ENCODE assay signal across 12 cellular contexts in genomic region chr10:91226093-91226492, GRCh38. TPM values are rescaled to one million over a fixed set of nuclear protein-coding genes. Genes with fewer than 3 reads are reported as not detected.
DNase-seq lines count a peak whose midpoint lies in the region; ATAC-seq and TF ChIP-seq lines count a peak whose summit lies in the region.
"Had no signal": no experiment of that assay in that cellular context is flagged by ENCODE, and none has a peak within 500 bp of the region (broad histone marks: within the 10 kb centered on the region; RNA-seq: fewer than 3 reads in every experiment).

No MANE protein-coding gene starts in this region.

- ATAC-seq in natural killer cell (no peak), GM21390 (IDR thresholded peaks at IDR 0.05; ENCODE audit: unreplicated experiment) (no peak)
- no peak for ATAC-seq in natural killer cell treated with Interleukin-12 subunit alpha and Interleukin-12 subunit beta and Interleukin-15 and Interleukin-18, amount 100 ng/mL, for 72 hours
- ATAC-seq: GM23338 had no signal

- TF ChIP-seq POLR2A in erythroblast (IDR thresholded peaks at IDR 0.05; ENCODE audit: low read length): no peak

- peak overlapping the region; percentile 32 for H3K27ac Mint-ChIP-seq in T-helper 2 cell treated with Interferon-gamma antibody and Interleukin-4, amounts not matched to agents 5 μg/mL and 100 μg/mL, for 36 hours
- peak overlapping the region; percentile 22 to 32 for H3K27ac Mint-ChIP-seq in natural killer cell
- no peak overlapping the region for H3K27ac Mint-ChIP-seq in natural killer cell treated with Interleukin-12 subunit alpha and Interleukin-12 subunit beta and Interleukin-15 and Interleukin-18, amount 100 ng/mL, for 72 hours
- no peak overlapping the region for H3K27ac Mint-ChIP-seq in mesothelial cell of epicardium
- H3K27ac Mint-ChIP-seq: GM23338, HFFc6 had no signal

- TF ChIP-seq CTCF in natural killer cell (IDR thresholded peaks at IDR 0.05): no peak
- no peak for TF ChIP-seq CTCF in mesothelial cell of epicardium (IDR thresholded peaks at IDR 0.05; ENCODE audit: unreplicated experiment)

- H3K9me3 Mint-ChIP-seq in T-helper 2 cell treated with Interferon-gamma antibody and Interleukin-4, amounts not matched to agents 5 μg/mL and 100 μg/mL, for 36 hours: no peaks in the 10 kb centered on the region
- H3K9me3 Mint-ChIP-seq in natural killer cell: no peaks in the 10 kb centered on the region
- no peaks in the 10 kb centered on the region for H3K9me3 Mint-ChIP-seq in natural killer cell treated with Interleukin-12 subunit alpha and Interleukin-12 subunit beta and Interleukin-15 and Interleukin-18, amount 100 ng/mL, for 72 hours
- no peaks in the 10 kb centered on the region for H3K9me3 Mint-ChIP-seq in mesothelial cell of epicardium
- H3K9me3 Mint-ChIP-seq: CD14-positive monocyte, GM23338, HFFc6 had no signal

- peaks cover 57% of the 10 kb centered on the region for H3K4me1 Mint-ChIP-seq in T-helper 2 cell treated with Interferon-gamma antibody and Interleukin-4, amounts not matched to agents 5 μg/mL and 100 μg/mL, for 36 hours (ENCODE audit: low read depth)
- H3K4me1 Mint-ChIP-seq in natural killer cell (peaks cover 47 to 52% of the 10 kb centered on the region in 2 donors), mesothelial cell of epicardium (peaks cover 14% of the 10 kb centered on the region)
- H3K4me1 Mint-ChIP-seq in natural killer cell treated with Interleukin-12 subunit alpha and Interleukin-12 subunit beta and Interleukin-15 and Interleukin-18, amount 100 ng/mL, for 72 hours (ENCODE audit: low read depth in 2 of 2): peaks cover 38 to 48% of the 10 kb centered on the region in 2 donors

- peaks cover 35% of the 10 kb centered on the region for H3K36me3 Mint-ChIP-seq in T-helper 2 cell treated with Interferon-gamma antibody and Interleukin-4, amounts not matched to agents 5 μg/mL and 100 μg/mL, for 36 hours (ENCODE audit: low read depth)
- H3K36me3 Mint-ChIP-seq in natural killer cell (no peaks in the 10 kb centered on the region), mesothelial cell of epicardium (peaks cover 3% of the 10 kb centered on the region)
- H3K36me3 Mint-ChIP-seq in natural killer cell treated with Interleukin-12 subunit alpha and Interleukin-12 subunit beta and Interleukin-15 and Interleukin-18, amount 100 ng/mL, for 72 hours: peaks cover 4% of the 10 kb centered on the region

- H3K4me3 Mint-ChIP-seq in T-helper 2 cell treated with Interferon-gamma antibody and Interleukin-4, amounts not matched to agents 5 μg/mL and 100 μg/mL, for 36 hours: no peak overlapping the region
- H3K4me3 Mint-ChIP-seq in natural killer cell: no peak overlapping the region
- no peak overlapping the region for H3K4me3 Mint-ChIP-seq in natural killer cell treated with Interleukin-12 subunit alpha and Interleukin-12 subunit beta and Interleukin-15 and Interleukin-18, amount 100 ng/mL, for 72 hours
- H3K4me3 Mint-ChIP-seq in mesothelial cell of epicardium: no peak overlapping the region
- H3K4me3 Mint-ChIP-seq: CD14-positive monocyte, GM23338, HFFc6 had no signal

- intact Hi-C loops in natural killer cell (cut with micrococcal nuclease): no loop called here

- no peak for DNase-seq in T-helper 2 cell treated with Interferon-gamma antibody and Interleukin-4, amounts not matched to agents 5 μg/mL and 100 μg/mL, for 36 hours (ENCODE audit: low spot score)
- no peak for DNase-seq in T-helper 2 cell
- DNase-seq in natural killer cell: no peak
- no peak for DNase-seq in natural killer cell treated with Interleukin-12 subunit alpha and Interleukin-12 subunit beta and Interleukin-15 and Interleukin-18, amount 100 ng/mL, for 72 hours (ENCODE audit: low spot score)
- DNase-seq in erythroblast (lab: John Stamatoyannopoulos, UW): peak; percentile 21 to 54
- no peak for DNase-seq in HCEC 1CT
- no peak for DNase-seq in mesothelial cell of epicardium (ENCODE audit: low spot score in 2 of 2, unreplicated experiment in 2 of 2)
- DNase-seq: DMS53, HFFc6 had no signal

- H3K27me3 Mint-ChIP-seq in T-helper 2 cell treated with Interferon-gamma antibody and Interleukin-4, amounts not matched to agents 5 μg/mL and 100 μg/mL, for 36 hours (ENCODE audit: low read depth): no peaks in the 10 kb centered on the region
- H3K27me3 Mint-ChIP-seq in natural killer cell (ENCODE audit: low read depth in 2 of 2) (no peaks in the 10 kb centered on the region), mesothelial cell of epicardium (ENCODE audit: low read depth) (peaks cover 16% of the 10 kb centered on the region)
- no peaks in the 10 kb centered on the region for H3K27me3 Mint-ChIP-seq in natural killer cell treated with Interleukin-12 subunit alpha and Interleukin-12 subunit beta and Interleukin-15 and Interleukin-18, amount 100 ng/mL, for 72 hours

RNA-seq across cellular contexts. Expression of gene PCGF5, which starts 5.6 kb away (rescaled TPM):
- total RNA-seq in natural killer cell: 10 to 100 TPM; 52.5 to 60.2 (median 58.6) TPM
- total RNA-seq in natural killer cell treated with Interleukin-12 subunit alpha and Interleukin-12 subunit beta and Interleukin-15 and Interleukin-18, amount 100 ng/mL, for 72 hours: 10 to 100 TPM; 33.8 to 40.8 TPM
- 11.4 to 13.6 TPM (median 11.6 TPM) in 3 replicates for total RNA-seq in mesothelial cell of epicardium

Comparison
In these comparisons a context has a peak if more than half of its experiments do, and no peak if none do; other contexts are left out.
1. H3K27ac Mint-ChIP-seq: peak in T-helper 2 cell treated with Interferon-gamma antibody and Interleukin-4, amounts not matched to agents 5 μg/mL and 100 μg/mL, for 36 hours (single experiment) and natural killer cell (2 of 2); none in natural killer cell treated with Interleukin-12 subunit alpha and Interleukin-12 subunit beta and Interleukin-15 and Interleukin-18, amount 100 ng/mL, for 72 hours (0 of 2) and mesothelial cell of epicardium (single experiment).
2. DNase-seq: peak in erythroblast (2 of 2); none in T-helper 2 cell treated with Interferon-gamma antibody and Interleukin-4, amounts not matched to agents 5 μg/mL and 100 μg/mL, for 36 hours (single experiment), T-helper 2 cell (0 of 5), natural killer cell (single experiment), natural killer cell treated with Interleukin-12 subunit alpha and Interleukin-12 subunit beta and Interleukin-15 and Interleukin-18, amount 100 ng/mL, for 72 hours (single experiment), HCEC 1CT (single experiment) and mesothelial cell of epicardium (0 of 2).